In genomic region chr12:45425426-45425825, GRCh38 we compare ENCODE assay signal across 21 cellular contexts.
DNase-seq lines count a peak whose midpoint lies in the region; ATAC-seq and TF ChIP-seq lines count a peak whose summit lies in the region.
"Had no signal": no experiment of that assay in that cellular context is flagged by ENCODE, and none has a peak within 500 bp of the region (broad histone marks: within the 10 kb centered on the region; RNA-seq: fewer than 3 reads in every experiment).

No MANE protein-coding gene starts in this region.

- ATAC-seq in HG03520 (IDR thresholded peaks at IDR 0.05; ENCODE audit: unreplicated experiment) (no peak), GM21737 (IDR thresholded peaks at IDR 0.05; ENCODE audit: unreplicated experiment) (no peak)
- ATAC-seq: activated CD8-positive, alpha-beta T cell treated with anti-CD3 and anti-CD28 coated beads for 36 hours; activated T-cell treated with anti-CD3 and anti-CD28 coated beads, Interleukin-2, amount 50 U/mL, for 4 hours; PC-3 had no signal

- intact Hi-C loops in dorsolateral prefrontal cortex (cut with DNase I), result no loop called here

- no peaks in the 10 kb centered on the region for H3K27me3 ChIP-seq in dorsolateral prefrontal cortex
- H3K27me3 ChIP-seq: breast epithelium, vagina had no signal

- no peak overlapping the region for H3K27ac ChIP-seq in dorsolateral prefrontal cortex
- H3K27ac ChIP-seq: breast epithelium, vagina, WERI-Rb-1 had no signal

- DNase-seq in AG08395 (ENCODE audit: low spot score) (peak; percentile 25), HS-27A (ENCODE audit: low read depth) (peak; percentile 46), amniotic stem cell (lab: John Stamatoyannopoulos, UW) (peak; percentile 43), fibroblast of the aortic adventitia (ENCODE audit: low read depth) (peak; percentile 54), cerebellum (ENCODE audit: low spot score) (no peak), dorsolateral prefrontal cortex (no peak)
- DNase-seq: activated CD8-positive, alpha-beta T cell treated with anti-CD3 and anti-CD28 coated beads for 36 hours; activated naive CD4-positive, alpha-beta T cell treated with anti-CD3 and anti-CD28 coated beads, Interleukin-2, amount 50 U/mL, for 16 hours; activated T-cell treated with anti-CD3 and anti-CD28 coated beads, Interleukin-2, amount 50 U/mL, for 4 hours; CD4-positive, alpha-beta memory T cell; head of caudate nucleus; left ventricle myocardium inferior; NCI-H1417 treated with DMSO at 0.1 percent for 48 hours; NCI-H2171 treated with DMSO at 0.1 percent for 48 hours; PC-3; T-helper 2 cell; WERI-Rb-1 had no signal

- no peak overlapping the region for H3K4me3 ChIP-seq in fibroblast of the aortic adventitia (ENCODE audit: low read depth, low read length)
- H3K4me3 ChIP-seq in dorsolateral prefrontal cortex, result no peak overlapping the region
- H3K4me3 ChIP-seq: breast epithelium, left ventricle myocardium inferior, vagina had no signal

- TF ChIP-seq CTCF in fibroblast of the aortic adventitia (IDR thresholded peaks at IDR 0.05; ENCODE audit: insufficient read depth, low read length) (no peak), dorsolateral prefrontal cortex (IDR thresholded peaks at IDR 0.05 in 54 of 56, conservative IDR thresholded peaks at IDR 0.05 in 2 of 56; ENCODE audit: low read depth in 1 of 56, partially characterized antibody in 56 of 56) (no peak)

Comparison
In these comparisons a context has a peak if more than half of its experiments do, and no peak if none do; other contexts are left out.
1. DNase-seq: peak in AG08395 (single experiment), HS-27A (single experiment), amniotic stem cell (single experiment) and fibroblast of the aortic adventitia (single experiment); none in cerebellum (single experiment) and dorsolateral prefrontal cortex (0 of 10).